ENCODE assay signal across 29 cellular contexts in the genomic region with DNA sequence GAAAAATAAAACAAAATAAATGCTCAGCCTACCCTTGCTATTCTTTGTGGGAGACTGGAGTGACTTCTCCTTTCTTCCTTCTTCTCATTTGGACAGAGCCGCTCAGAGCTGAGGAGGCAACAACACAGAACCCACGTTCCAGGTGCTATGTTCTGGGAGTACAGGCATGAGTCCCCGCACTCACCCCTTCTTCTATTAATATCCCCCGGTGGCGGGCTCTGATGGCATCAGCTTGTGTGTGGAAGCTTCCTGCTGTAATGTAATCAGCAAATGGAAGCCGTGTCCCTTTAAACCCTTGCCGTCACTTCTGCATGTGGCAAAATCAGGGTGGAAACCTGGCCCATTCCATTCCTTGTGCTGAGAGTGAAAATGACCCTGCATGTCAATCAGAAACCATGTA.
A peak's percentile ranks its signal among the peaks of the same experiment; 100 is the strongest.
DNase-seq lines count a peak whose midpoint lies in the region; ATAC-seq and TF ChIP-seq lines count a peak whose summit lies in the region.
"Had no signal": no experiment of that assay in that cellular context is flagged by ENCODE, and none has a peak within 500 bp of the region (broad histone marks: within the 10 kb centered on the region; RNA-seq: fewer than 3 reads in every experiment).

No MANE protein-coding gene starts in this region.

- no peak overlapping the region for H3K27ac Mint-ChIP-seq in natural killer cell
- H3K27ac Mint-ChIP-seq: B cell; CD14-positive monocyte; CD4-positive, alpha-beta memory T cell; CD4-positive, alpha-beta T cell; CD4-positive, CD25-positive, alpha-beta regulatory T cell; CD8-positive, alpha-beta memory T cell; CD8-positive, alpha-beta T cell had no signal

- no peaks in the 10 kb centered on the region for H3K4me1 ChIP-seq in esophagus muscularis mucosa
- H3K4me1 ChIP-seq: A549, BE2C, Caco-2 had no signal

- peak; percentile 91 for DNase-seq in esophagus muscularis mucosa (ENCODE audit: extremely low spot score)
- DNase-seq in natural killer cell = no peak
- DNase-seq: 8988T; ACHN; AML-193; BE2C; C1 segment of cervical spinal cord; Caco-2; Calu3; CD4-positive, alpha-beta memory T cell; CD4-positive, alpha-beta T cell; CD4-positive, CD25-positive, alpha-beta regulatory T cell; CD8-positive, alpha-beta memory T cell; CD8-positive, alpha-beta T cell; COR-L47; DMS 273 treated with DMSO at 0.1 percent for 48 hours; DMS153; DMS53; DMS79; DMS79 treated with DMSO at 0.1 percent for 48 hours; DND-41; EL had no signal

- H3K4me3 ChIP-seq in esophagus muscularis mucosa = no peak overlapping the region
- H3K4me3 ChIP-seq: A549; BLaER1; BLaER1 treated with 17β-estradiol and CSF1 and Interleukin-3, amounts not matched to agents 10 nM and 100 nM had no signal

- H3K36me3 Mint-ChIP-seq in natural killer cell = no peaks in the 10 kb centered on the region
- H3K36me3 Mint-ChIP-seq: CD14-positive monocyte; CD4-positive, alpha-beta memory T cell; CD4-positive, CD25-positive, alpha-beta regulatory T cell; CD8-positive, alpha-beta T cell had no signal

- H3K9me3 ChIP-seq in esophagus muscularis mucosa = peaks cover 0 to 7% (median 3%) of the 10 kb centered on the region in 4 donors
- H3K9me3 ChIP-seq: A549, BE2C had no signal

- H3K4me1 Mint-ChIP-seq in natural killer cell = no peaks in the 10 kb centered on the region
- H3K4me1 Mint-ChIP-seq: B cell; CD14-positive monocyte; CD4-positive, alpha-beta memory T cell; CD4-positive, CD25-positive, alpha-beta regulatory T cell; CD8-positive, alpha-beta memory T cell had no signal

- H3K27ac ChIP-seq in esophagus muscularis mucosa (replicated peaks in 1 of 4) = no peak overlapping the region
- H3K27ac ChIP-seq: 22Rv1; A549; BLaER1; BLaER1 treated with 17β-estradiol and CSF1 and Interleukin-3, amounts not matched to agents 10 nM and 100 nM; C4-2B had no signal

- TF ChIP-seq CTCF in esophagus muscularis mucosa (IDR thresholded peaks at IDR 0.05) = no peak
- TF ChIP-seq CTCF in natural killer cell (IDR thresholded peaks at IDR 0.05) = no peak

- WGBS in esophagus muscularis mucosa = 84% methylated on average over 7 of the region's 7 CpGs

- peaks cover 0 to 6% of the 10 kb centered on the region in 2 donors for H3K9me3 Mint-ChIP-seq in natural killer cell
- H3K9me3 Mint-ChIP-seq: CD4-positive, alpha-beta T cell had no signal

- no peak for ATAC-seq in natural killer cell
- ATAC-seq: A549; CD8-positive, alpha-beta T cell had no signal

- H3K27me3 ChIP-seq in esophagus muscularis mucosa = peaks cover 0 to 4% (median 0%) of the 10 kb centered on the region in 4 donors
- H3K27me3 ChIP-seq: BE2C; BLaER1; BLaER1 treated with 17β-estradiol and CSF1 and Interleukin-3, amounts not matched to agents 10 nM and 100 nM had no signal

- intact Hi-C loops in esophagus muscularis mucosa (cut with DNase I) (no loop called here), natural killer cell (cut with micrococcal nuclease) (no loop called here)

- no peak for TF ChIP-seq POLR2A in esophagus muscularis mucosa (IDR thresholded peaks at IDR 0.05; ENCODE audit: low read depth)

- no peaks in the 10 kb centered on the region for H3K36me3 ChIP-seq in esophagus muscularis mucosa
- H3K36me3 ChIP-seq: BE2C; BLaER1; BLaER1 treated with 17β-estradiol and CSF1 and Interleukin-3, amounts not matched to agents 10 nM and 100 nM had no signal

- no peaks in the 10 kb centered on the region for H3K27me3 Mint-ChIP-seq in natural killer cell (ENCODE audit: low read depth in 2 of 2)
- H3K27me3 Mint-ChIP-seq: B cell; CD4-positive, CD25-positive, alpha-beta regulatory T cell; CD8-positive, alpha-beta memory T cell had no signal

- TF ChIP-seq EP300 in esophagus muscularis mucosa (IDR thresholded peaks at IDR 0.05) = no peak

- no peak overlapping the region for H3K4me3 Mint-ChIP-seq in natural killer cell
- H3K4me3 Mint-ChIP-seq: B cell; CD14-positive monocyte; CD4-positive, alpha-beta memory T cell; CD4-positive, alpha-beta T cell; CD4-positive, CD25-positive, alpha-beta regulatory T cell; CD8-positive, alpha-beta memory T cell; CD8-positive, alpha-beta T cell had no signal
